11 cellular contexts compared by ENCODE assay signal in the genomic region with DNA sequence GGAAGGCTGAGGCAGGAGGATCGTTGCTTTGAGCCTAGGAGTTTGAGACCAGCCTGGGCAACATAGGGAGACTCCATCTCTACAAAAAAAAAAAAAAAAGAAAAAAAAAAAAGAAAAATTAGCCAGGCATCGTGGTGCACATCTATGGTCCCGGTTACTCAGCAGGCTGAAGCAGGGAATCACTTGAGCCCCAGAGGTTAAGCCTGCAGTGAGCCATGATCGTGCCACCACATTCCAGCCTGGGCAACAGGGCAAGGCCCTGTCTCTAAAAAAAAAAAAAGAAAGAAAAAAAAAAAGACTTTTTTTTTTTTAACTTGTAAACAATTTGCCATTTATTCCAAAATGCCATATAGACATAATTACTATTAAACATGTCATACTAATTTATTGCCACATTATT.
DNase-seq lines count a peak whose midpoint lies in the region; TF ChIP-seq lines count a peak whose summit lies in the region.
"Had no signal": no experiment of that assay in that cellular context is flagged by ENCODE, and none has a peak within 500 bp of the region (broad histone marks: within the 10 kb centered on the region; RNA-seq: fewer than 3 reads in every experiment).

No MANE protein-coding gene starts in this region.

- WGBS in suprapubic skin: 67% methylated on average over 4 of the region's 4 CpGs

- H3K4me3 Mint-ChIP-seq in CD8-positive, alpha-beta memory T cell: peak overlapping the region; percentile 79 to 92 (median 87)

- peak overlapping the region; percentile 80 to 98 (median 95) for H3K27ac Mint-ChIP-seq in CD8-positive, alpha-beta memory T cell

- no peak for TF ChIP-seq CTCF in Loucy (conservative IDR thresholded peaks at IDR 0.05; ENCODE audit: low read length)
- TF ChIP-seq CTCF in dorsolateral prefrontal cortex (IDR thresholded peaks at IDR 0.05 in 54 of 56, conservative IDR thresholded peaks at IDR 0.05 in 2 of 56; ENCODE audit: low read depth in 1 of 56, partially characterized antibody in 56 of 56): no peak
- no peak for TF ChIP-seq CTCF in suprapubic skin (IDR thresholded peaks at IDR 0.05)

- H3K27me3 Mint-ChIP-seq in CD8-positive, alpha-beta memory T cell: no peaks in the 10 kb centered on the region

- peaks cover 92% of the 10 kb centered on the region for H3K79me2 ChIP-seq in Loucy (ENCODE audit: insufficient read depth, low read length)

- peak overlapping the region; percentile 59 for H3K4me2 ChIP-seq in Loucy (ENCODE audit: low read depth, low read length, poor library complexity, severe bottlenecking)

- intact Hi-C loops in dorsolateral prefrontal cortex (cut with DNase I): loop anchor here (2.0 to 10.0 kb wide), 3 partner anchors 39 to 97 kb away; a partner anchor contains a TSS

- H3K4me3 ChIP-seq in CD8-positive, alpha-beta memory T cell (ENCODE audit: low read length): peak overlapping the region; percentile 19
- peak overlapping the region; percentile 52 for H3K4me3 ChIP-seq in Loucy (ENCODE audit: low read length, poor library complexity, severe bottlenecking)
- peak overlapping the region in 5 of 59 donors; percentile 3 to 41 (median 24) for H3K4me3 ChIP-seq in dorsolateral prefrontal cortex
- peak overlapping the region in 1 of 3 donors; percentile 44 for H3K4me3 ChIP-seq in skeletal muscle tissue (ENCODE audit: low read length in 3 of 3)
- H3K4me3 ChIP-seq in suprapubic skin: no peak overlapping the region

- peaks cover 78 to 92% (median 89%) of the 10 kb centered on the region in 3 donors for H3K4me1 Mint-ChIP-seq in CD8-positive, alpha-beta memory T cell

- peak overlapping the region; percentile 5 for H3K27ac ChIP-seq in CD8-positive, alpha-beta memory T cell (ENCODE audit: low read depth, low read length)
- peak overlapping the region in 58 of 59 donors; percentile 63 to 97 (median 87) for H3K27ac ChIP-seq in dorsolateral prefrontal cortex
- peak overlapping the region; percentile 78 for H3K27ac ChIP-seq in skeletal muscle tissue (ENCODE audit: low read depth, low read length)
- no peak overlapping the region for H3K27ac ChIP-seq in suprapubic skin
- H3K27ac ChIP-seq: VCaP had no signal

- H3K4me1 ChIP-seq in CD8-positive, alpha-beta memory T cell (ENCODE audit: insufficient read depth, low read length): peaks cover 90% of the 10 kb centered on the region
- H3K4me1 ChIP-seq in Loucy (ENCODE audit: insufficient read depth, low read length, poor library complexity, severe bottlenecking) (peaks cover 84% of the 10 kb centered on the region), skeletal muscle tissue (ENCODE audit: control insufficient read depth in 3 of 3, insufficient read depth in 3 of 3, low read length in 3 of 3) (peaks cover 30 to 36% (median 34%) of the 10 kb centered on the region in 3 donors), suprapubic skin (peaks cover 55% of the 10 kb centered on the region)

- H3K36me3 Mint-ChIP-seq in CD8-positive, alpha-beta memory T cell: peaks cover 0 to 26% (median 8%) of the 10 kb centered on the region in 3 donors

- no peak for TF ChIP-seq POLR2A in suprapubic skin (IDR thresholded peaks at IDR 0.05)

- CTCF ChIA-PET in CD8-positive, alpha-beta memory T cell (lab: Charles Lee): interaction anchor here (2.3 to 4.9 kb wide), 2 partner anchors 9 to 63 kb away, joined by 11 to 20 read pairs; a partner anchor contains a TSS

- H4K20me1 ChIP-seq in Loucy (ENCODE audit: insufficient read depth, low read length, poor library complexity, severe bottlenecking): no peaks in the 10 kb centered on the region

- H3K36me3 ChIP-seq in CD8-positive, alpha-beta memory T cell (ENCODE audit: insufficient read depth, low read length): peaks cover 4% of the 10 kb centered on the region
- H3K36me3 ChIP-seq in Loucy (ENCODE audit: insufficient read depth, low read length): peaks cover 10% of the 10 kb centered on the region; the same call in 1 of the 2 replicates
- no peaks in the 10 kb centered on the region for H3K36me3 ChIP-seq in skeletal muscle tissue (ENCODE audit: control insufficient read depth in 3 of 3, insufficient read depth in 3 of 3, low read length in 3 of 3)
- no peaks in the 10 kb centered on the region for H3K36me3 ChIP-seq in suprapubic skin

- H3K9ac ChIP-seq in Loucy (ENCODE audit: low read depth, low read length, poor library complexity, severe bottlenecking) (peak overlapping the region; percentile 70), skeletal muscle tissue (ENCODE audit: low read depth in 1 of 3, low read length in 3 of 3) (peak overlapping the region in 1 of 3 donors; percentile 34)

- no peaks in the 10 kb centered on the region for H3K9me2 ChIP-seq in Loucy (replicated peaks; ENCODE audit: low read depth, low read length)

- POLR2A ChIA-PET in CD8-positive, alpha-beta memory T cell (lab: Charles Lee): interaction anchor here (1.0 to 3.2 kb wide), 3 partner anchors 8 to 65 kb away, joined by 3 to 18 read pairs (median 9); a partner anchor contains a TSS

- H2AFZ ChIP-seq in Loucy (ENCODE audit: low read length): no peak overlapping the region

- H3F3A ChIP-seq in Loucy (ENCODE audit: low read depth): peaks cover 13% of the 10 kb centered on the region

- no peaks in the 10 kb centered on the region for H3K27me3 ChIP-seq in CD8-positive, alpha-beta memory T cell (ENCODE audit: insufficient read depth, low read length, poor library complexity, severe bottlenecking)
- H3K27me3 ChIP-seq in Loucy (ENCODE audit: insufficient read depth, low read length, poor library complexity, severe bottlenecking): no peaks in the 10 kb centered on the region
- no peaks in the 10 kb centered on the region for H3K27me3 ChIP-seq in dorsolateral prefrontal cortex
- H3K27me3 ChIP-seq in skeletal muscle tissue (ENCODE audit: control insufficient read depth in 3 of 3, insufficient read depth in 3 of 3, low read length in 3 of 3): no peaks in the 10 kb centered on the region
- H3K27me3 ChIP-seq in suprapubic skin: no peaks in the 10 kb centered on the region

- no peaks in the 10 kb centered on the region for H3K9me3 ChIP-seq in CD8-positive, alpha-beta memory T cell (ENCODE audit: low read length)
- H3K9me3 ChIP-seq in Loucy (ENCODE audit: insufficient read depth, low read depth, low read length) (no peaks in the 10 kb centered on the region), skeletal muscle tissue (ENCODE audit: control insufficient read depth in 3 of 3, low read length in 3 of 3) (no peaks in the 10 kb centered on the region), suprapubic skin (no peaks in the 10 kb centered on the region)

- DNase-seq in CD8-positive, alpha-beta memory T cell: no peak
- DNase-seq in dorsolateral prefrontal cortex (no peak), suprapubic skin (ENCODE audit: low spot score in 2 of 2) (no peak), Kasumi-1 (lab: John Stamatoyannopoulos, UW) (no peak), NCI-H1417 treated with DMSO at 0.1 percent for 48 hours (lab: John Stamatoyannopoulos, UW) (no peak), DMS53 (lab: John Stamatoyannopoulos, UW) (no peak)
- DNase-seq: aorta, NCI-H2029 treated with DMSO at 0.1 percent for 48 hours had no signal

- TF ChIP-seq EP300 in suprapubic skin (IDR thresholded peaks at IDR 0.05): no peak

- H3K9me3 Mint-ChIP-seq in CD8-positive, alpha-beta memory T cell: no peaks in the 10 kb centered on the region
